ENCODE assay signal across 1 cellular context in the genomic region with DNA sequence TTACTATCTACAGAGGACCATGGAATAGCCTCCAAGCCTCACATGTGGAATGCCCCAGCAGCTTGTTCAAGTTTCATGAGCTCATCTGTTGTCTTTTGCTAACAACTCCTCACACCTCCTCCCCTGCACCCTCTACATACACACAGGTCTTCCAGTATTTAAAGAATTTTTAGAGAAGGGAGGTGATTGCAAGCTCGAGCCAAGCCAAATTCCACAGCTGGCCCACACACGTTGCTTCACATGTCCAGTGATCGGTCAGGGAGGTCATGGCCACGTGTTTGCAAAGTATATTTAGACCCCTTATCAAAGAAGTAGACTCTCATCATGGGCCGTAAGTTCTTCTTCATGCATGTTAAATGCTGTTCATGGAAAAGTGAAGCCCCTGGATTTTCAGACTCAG.
TF ChIP-seq lines count a peak whose summit lies in the region.

No MANE protein-coding gene starts in this region.

TF ChIP-seq in GM23338, 12 proteins besides CTCF, POLR2A, EP300 and RAD21 (continued from another document):
- TF ChIP-seq, protein P1, sequence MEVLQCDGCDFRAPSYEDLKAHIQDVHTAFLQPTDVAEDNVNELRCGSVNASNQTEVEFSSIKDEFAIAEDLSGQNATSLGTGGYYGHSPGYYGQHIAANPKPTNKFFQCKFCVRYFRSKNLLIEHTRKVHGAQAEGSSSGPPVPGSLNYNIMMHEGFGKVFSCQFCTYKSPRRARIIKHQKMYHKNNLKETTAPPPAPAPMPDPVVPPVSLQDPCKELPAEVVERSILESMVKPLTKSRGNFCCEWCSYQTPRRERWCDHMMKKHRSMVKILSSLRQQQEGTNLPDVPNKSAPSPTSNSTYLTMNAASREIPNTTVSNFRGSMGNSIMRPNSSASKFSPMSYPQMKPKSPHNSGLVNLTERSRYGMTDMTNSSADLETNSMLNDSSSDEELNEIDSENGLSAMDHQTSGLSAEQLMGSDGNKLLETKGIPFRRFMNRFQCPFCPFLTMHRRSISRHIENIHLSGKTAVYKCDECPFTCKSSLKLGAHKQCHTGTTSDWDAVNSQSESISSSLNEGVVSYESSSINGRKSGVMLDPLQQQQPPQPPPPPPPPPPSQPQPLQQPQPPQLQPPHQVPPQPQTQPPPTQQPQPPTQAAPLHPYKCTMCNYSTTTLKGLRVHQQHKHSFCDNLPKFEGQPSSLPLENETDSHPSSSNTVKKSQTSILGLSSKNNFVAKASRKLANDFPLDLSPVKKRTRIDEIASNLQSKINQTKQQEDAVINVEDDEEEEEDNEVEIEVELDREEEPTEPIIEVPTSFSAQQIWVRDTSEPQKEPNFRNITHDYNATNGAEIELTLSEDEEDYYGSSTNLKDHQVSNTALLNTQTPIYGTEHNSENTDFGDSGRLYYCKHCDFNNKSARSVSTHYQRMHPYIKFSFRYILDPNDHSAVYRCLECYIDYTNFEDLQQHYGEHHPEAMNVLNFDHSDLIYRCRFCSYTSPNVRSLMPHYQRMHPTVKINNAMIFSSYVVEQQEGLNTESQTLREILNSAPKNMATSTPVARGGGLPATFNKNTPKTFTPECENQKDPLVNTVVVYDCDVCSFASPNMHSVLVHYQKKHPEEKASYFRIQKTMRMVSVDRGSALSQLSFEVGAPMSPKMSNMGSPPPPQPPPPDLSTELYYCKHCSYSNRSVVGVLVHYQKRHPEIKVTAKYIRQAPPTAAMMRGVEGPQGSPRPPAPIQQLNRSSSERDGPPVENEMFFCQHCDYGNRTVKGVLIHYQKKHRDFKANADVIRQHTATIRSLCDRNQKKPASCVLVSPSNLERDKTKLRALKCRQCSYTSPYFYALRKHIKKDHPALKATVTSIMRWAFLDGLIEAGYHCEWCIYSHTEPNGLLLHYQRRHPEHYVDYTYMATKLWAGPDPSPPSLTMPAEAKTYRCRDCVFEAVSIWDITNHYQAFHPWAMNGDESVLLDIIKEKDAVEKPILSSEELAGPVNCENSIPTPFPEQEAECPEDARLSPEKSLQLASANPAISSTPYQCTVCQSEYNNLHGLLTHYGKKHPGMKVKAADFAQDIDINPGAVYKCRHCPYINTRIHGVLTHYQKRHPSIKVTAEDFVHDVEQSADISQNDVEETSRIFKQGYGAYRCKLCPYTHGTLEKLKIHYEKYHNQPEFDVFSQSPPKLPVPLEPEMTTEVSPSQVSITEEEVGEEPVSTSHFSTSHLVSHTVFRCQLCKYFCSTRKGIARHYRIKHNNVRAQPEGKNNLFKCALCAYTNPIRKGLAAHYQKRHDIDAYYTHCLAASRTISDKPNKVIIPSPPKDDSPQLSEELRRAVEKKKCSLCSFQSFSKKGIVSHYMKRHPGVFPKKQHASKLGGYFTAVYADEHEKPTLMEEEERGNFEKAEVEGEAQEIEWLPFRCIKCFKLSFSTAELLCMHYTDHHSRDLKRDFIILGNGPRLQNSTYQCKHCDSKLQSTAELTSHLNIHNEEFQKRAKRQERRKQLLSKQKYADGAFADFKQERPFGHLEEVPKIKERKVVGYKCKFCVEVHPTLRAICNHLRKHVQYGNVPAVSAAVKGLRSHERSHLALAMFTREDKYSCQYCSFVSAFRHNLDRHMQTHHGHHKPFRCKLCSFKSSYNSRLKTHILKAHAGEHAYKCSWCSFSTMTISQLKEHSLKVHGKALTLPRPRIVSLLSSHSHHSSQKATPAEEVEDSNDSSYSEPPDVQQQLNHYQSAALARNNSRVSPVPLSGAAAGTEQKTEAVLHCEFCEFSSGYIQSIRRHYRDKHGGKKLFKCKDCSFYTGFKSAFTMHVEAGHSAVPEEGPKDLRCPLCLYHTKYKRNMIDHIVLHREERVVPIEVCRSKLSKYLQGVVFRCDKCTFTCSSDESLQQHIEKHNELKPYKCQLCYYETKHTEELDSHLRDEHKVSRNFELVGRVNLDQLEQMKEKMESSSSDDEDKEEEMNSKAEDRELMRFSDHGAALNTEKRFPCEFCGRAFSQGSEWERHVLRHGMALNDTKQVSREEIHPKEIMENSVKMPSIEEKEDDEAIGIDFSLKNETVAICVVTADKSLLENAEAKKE (CRISPR knock-in tag; IDR thresholded peaks at IDR 0.05) = no peak
- TF ChIP-seq EZH2phosphoT487 (IDR thresholded peaks at IDR 0.05; ENCODE audit: unreplicated experiment) (no peak), STAT1 (IDR thresholded peaks at IDR 0.05; ENCODE audit: unreplicated experiment) (no peak), EZH2 (IDR thresholded peaks at IDR 0.05; ENCODE audit: low read depth, unreplicated experiment) (no peak), ZNF114 (CRISPR knock-in tag; IDR thresholded peaks at IDR 0.05) (no peak)
TF ChIP-seq in GM23338: peak in this region for 0.
